ENCODE assay signal across 11 cellular contexts in the genomic region with DNA sequence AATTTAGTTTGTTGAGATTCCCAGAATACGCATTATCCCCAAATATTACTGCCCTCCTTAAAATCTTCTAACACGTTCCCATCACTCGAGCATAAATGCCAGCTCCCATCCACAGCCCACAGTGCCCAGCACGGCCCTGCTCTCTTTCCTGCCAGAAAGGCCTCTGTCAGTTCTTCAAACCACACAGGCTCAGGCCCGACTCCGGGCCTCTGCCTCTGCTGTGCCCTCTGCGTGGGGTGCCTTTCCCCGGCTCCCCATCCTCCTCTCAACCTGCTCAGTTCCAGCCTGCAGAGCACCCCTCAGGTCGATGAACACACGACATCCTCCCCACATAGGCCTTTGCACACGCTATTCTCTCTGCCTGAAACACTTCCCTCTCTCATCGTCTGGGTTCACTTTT. TPM values are rescaled to one million over a fixed set of nuclear protein-coding genes. Genes with fewer than 3 reads are reported as not detected.
"Had no signal": no experiment of that assay in that cellular context is flagged by ENCODE, and none has a peak within 500 bp of the region (broad histone marks: within the 10 kb centered on the region; RNA-seq: fewer than 3 reads in every experiment).

No MANE protein-coding gene starts in this region.

- H3K36me3 ChIP-seq: HAP-1 had no signal

- H3K9ac ChIP-seq: GM23248 had no signal

- H3K27ac ChIP-seq: GM23248, HL-60 had no signal

- DNase-seq: GM23248, GOT3, H7, HFFc6, IMR-90, KBM-7 had no signal

- H3K9me3 ChIP-seq: HAP-1 had no signal

- H3K4me3 Mint-ChIP-seq: HFFc6 had no signal

- H3K4me1 ChIP-seq: HAP-1 had no signal

- H3K4me3 ChIP-seq: GM23248, HAP-1 had no signal

- ATAC-seq: HCT116 had no signal

- H3K9me3 Mint-ChIP-seq: HFFc6 had no signal

- H3K27ac Mint-ChIP-seq: HFFc6 had no signal

RNA-seq across cellular contexts. Expression of a gene that starts 30.8 kb away (rescaled TPM):
- total RNA-seq: GM23248, H4, H7, HFFc6, HT1080, IMR-90 had no signal
- polyA plus RNA-seq: GM23248, IMR-90 had no signal
